ENCODE assay signal across 23 cellular contexts in the genomic region with DNA sequence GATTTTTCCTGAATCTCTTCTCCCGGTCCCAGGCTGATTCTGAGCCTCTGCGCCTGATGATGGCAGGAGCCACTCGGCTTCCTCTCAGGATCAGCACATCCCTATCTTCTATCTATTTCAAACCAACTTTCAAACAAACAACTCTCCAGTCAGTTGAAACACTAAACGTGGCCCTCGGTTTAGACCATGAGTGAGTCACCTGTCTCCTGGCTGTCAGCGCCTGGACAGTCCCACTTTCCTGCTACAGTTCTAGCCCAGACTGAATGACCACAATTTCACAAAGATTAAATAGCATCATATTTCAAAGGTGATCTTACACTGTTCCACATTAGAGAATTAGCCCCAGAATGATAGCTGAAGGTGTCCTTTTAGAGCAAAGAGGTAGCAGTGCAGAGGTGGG. TPM values are rescaled to one million over a fixed set of nuclear protein-coding genes. Genes with fewer than 3 reads are reported as not detected.
A peak's percentile ranks its signal among the peaks of the same experiment; 100 is the strongest.
DNase-seq lines count a peak whose midpoint lies in the region; ATAC-seq, FAIRE-seq and TF ChIP-seq lines count a peak whose summit lies in the region.
"Had no signal": no experiment of that assay in that cellular context is flagged by ENCODE, and none has a peak within 500 bp of the region (broad histone marks: within the 10 kb centered on the region; RNA-seq: fewer than 3 reads in every experiment).

No MANE protein-coding gene starts in this region.

- no peak for TF ChIP-seq RAD21 in HepG2 (CRISPR knock-in tag; IDR thresholded peaks at IDR 0.05)

- H3K9me3 ChIP-seq in HepG2 (ENCODE audit: low read length) (no peaks in the 10 kb centered on the region), right lobe of liver (no peaks in the 10 kb centered on the region), RWPE2 (ENCODE audit: severe bottlenecking) (no peaks in the 10 kb centered on the region)
- H3K9me3 ChIP-seq: A549, BE2C had no signal

- intact Hi-C loops in HepG2 (cut with micrococcal nuclease; ENCODE audit: unreplicated experiment) (loop anchor here (10.0 kb wide), 1 partner anchor 437 kb away; no protein-coding TSS in a partner anchor), right lobe of liver (cut with DNase I) (no loop called here)

- H3K4me3 Mint-ChIP-seq in glutamatergic neuron (ENCODE audit: unreplicated experiment), result peak overlapping the region; percentile 14
- no peak overlapping the region for H3K4me3 Mint-ChIP-seq in type B pancreatic cell
- H3K4me3 Mint-ChIP-seq: CD4-positive, alpha-beta memory T cell had no signal

- H3K27me3 Mint-ChIP-seq in glutamatergic neuron (ENCODE audit: unreplicated experiment) (peaks cover 13% of the 10 kb centered on the region), type B pancreatic cell (peaks cover 10% of the 10 kb centered on the region)
- H3K27me3 Mint-ChIP-seq: CD4-positive, alpha-beta memory T cell had no signal

- H3K4me3 ChIP-seq in HepG2 (replicated peaks in 1 of 3; ENCODE audit: insufficient read depth in 1 of 3, low read depth in 2 of 3, low read length in 3 of 3) (no peak overlapping the region), right lobe of liver (no peak overlapping the region), RWPE2 (ENCODE audit: severe bottlenecking) (no peak overlapping the region)
- H3K4me3 ChIP-seq: A549, GM12878, GM23248 had no signal

- no peak overlapping the region for H3K27ac ChIP-seq in HepG2 (ENCODE audit: extremely low read length, insufficient read depth, low read length)
- H3K27ac ChIP-seq in right lobe of liver, result no peak overlapping the region
- H3K27ac ChIP-seq in RWPE2 (ENCODE audit: poor library complexity, severe bottlenecking), result no peak overlapping the region
- H3K27ac ChIP-seq: A549, C4-2B, GM23248 had no signal

- H3K36me3 Mint-ChIP-seq in glutamatergic neuron (ENCODE audit: unreplicated experiment) (no peaks in the 10 kb centered on the region), type B pancreatic cell (no peaks in the 10 kb centered on the region)
- H3K36me3 Mint-ChIP-seq: CD4-positive, alpha-beta memory T cell had no signal

- no peak for FAIRE-seq in HepG2 (lab: Jason Lieb, UNC)
- FAIRE-seq: A549, D721Med, GM12878, GM18507, H54 had no signal

- H4K20me1 ChIP-seq in HepG2 (ENCODE audit: insufficient read depth, low read length), result no peaks in the 10 kb centered on the region

- TF ChIP-seq POLR2A in HepG2 (IDR thresholded peaks at IDR 0.05; ENCODE audit: insufficient read depth in 1 of 2, low read depth in 2 of 2, low read length in 2 of 2) (no peak), right lobe of liver (IDR thresholded peaks at IDR 0.05) (no peak)

- in situ Hi-C loops in HepG2 (cut with HindIII; ENCODE audit: extremely low pct_ligation_motif_present, low pct_unique_long_range_greater_than_20kb), result no loop called here

- H3K27me3 ChIP-seq in HepG2 (ENCODE audit: control insufficient read depth in 1 of 2, insufficient read depth in 2 of 2, low read length in 2 of 2) (peaks cover 15 to 68% of the 10 kb centered on the region in 2 experiments), right lobe of liver (no peaks in the 10 kb centered on the region), RWPE2 (ENCODE audit: insufficient read depth, poor library complexity, severe bottlenecking) (peaks cover 21% of the 10 kb centered on the region)
- H3K27me3 ChIP-seq: BE2C had no signal

- no peak overlapping the region for H2AFZ ChIP-seq in HepG2 (ENCODE audit: low read length)
- H2AFZ ChIP-seq: GM23248 had no signal

- no peaks in the 10 kb centered on the region for H3K79me2 ChIP-seq in HepG2 (ENCODE audit: insufficient read depth, low read length)

- H3K36me3 ChIP-seq in HepG2 (replicated peaks in 1 of 2; ENCODE audit: control insufficient read depth in 1 of 2, insufficient read depth in 2 of 2, low read length in 2 of 2) (no peaks in the 10 kb centered on the region), right lobe of liver (no peaks in the 10 kb centered on the region), RWPE2 (ENCODE audit: low read depth) (no peaks in the 10 kb centered on the region)
- H3K36me3 ChIP-seq: BE2C had no signal

- POLR2A ChIA-PET in HepG2 (lab: Yijun Ruan, JAX), result no interaction called here

- DNase-seq in HepG2 (ENCODE audit: low spot score) (no peak), right lobe of liver (no peak), RWPE2 (ENCODE audit: low spot score) (peak; percentile 24), glutamatergic neuron (peak; percentile 2), type B pancreatic cell (ENCODE audit: extremely low spot score, unreplicated experiment) (no peak)
- DNase-seq in activated naive CD4-positive, alpha-beta T cell (lab: John Stamatoyannopoulos, UW), result no peak
- DNase-seq: BE2C; CD4-positive, alpha-beta memory T cell; COR-L47; DMS153; GM23248; IMR-90 had no signal

- 22% methylated on average over 6 of the region's 6 CpGs for WGBS in HepG2 (ENCODE audit: low lambda C conversion rate)
- WGBS in right lobe of liver (ENCODE audit: insufficient coverage, low coverage, low lambda C conversion rate, missing lambda C conversion rate), result 68% methylated on average over 5 of the region's 6 CpGs

- CTCF ChIA-PET in HepG2 (lab: Yijun Ruan, JAX; ENCODE audit: low intra/inter-chr PET ratio, low total read pairs), result no interaction called here

- H3K4me1 ChIP-seq in HepG2 (ENCODE audit: insufficient read depth, low read length), result peaks cover 16% of the 10 kb centered on the region
- no peaks in the 10 kb centered on the region for H3K4me1 ChIP-seq in right lobe of liver
- no peaks in the 10 kb centered on the region for H3K4me1 ChIP-seq in RWPE2 (ENCODE audit: insufficient read depth, poor library complexity, severe bottlenecking)
- H3K4me1 ChIP-seq: A549 had no signal

- no peak overlapping the region for H3K27ac Mint-ChIP-seq in glutamatergic neuron (ENCODE audit: unreplicated experiment)
- H3K27ac Mint-ChIP-seq in type B pancreatic cell, result peak overlapping the region; percentile 34
- H3K27ac Mint-ChIP-seq: CD4-positive, alpha-beta memory T cell had no signal

- no TSS peak for BruUV-seq in HepG2 (replicated peaks; lab: Mats Ljungman, UMichigan)

- TF ChIP-seq EP300 in HepG2 (IDR thresholded peaks at IDR 0.05; ENCODE audit: low read depth in 2 of 2, low read length in 2 of 2), result no peak
- TF ChIP-seq EP300 in HepG2 (CRISPR knock-in tag; IDR thresholded peaks at IDR 0.05; ENCODE audit: borderline replicate concordance), result no peak

- peaks cover 6% of the 10 kb centered on the region for H3K9me3 Mint-ChIP-seq in glutamatergic neuron (ENCODE audit: unreplicated experiment)
- H3K9me3 Mint-ChIP-seq in type B pancreatic cell, result no peaks in the 10 kb centered on the region
- H3K9me3 Mint-ChIP-seq: CD4-positive, alpha-beta memory T cell had no signal

- H3K4me1 Mint-ChIP-seq in glutamatergic neuron (ENCODE audit: low read depth, unreplicated experiment) (peaks cover 2% of the 10 kb centered on the region), type B pancreatic cell (ENCODE audit: unreplicated experiment) (peaks cover 10% of the 10 kb centered on the region)
- H3K4me1 Mint-ChIP-seq: CD4-positive, alpha-beta memory T cell had no signal

- H3K9ac ChIP-seq in HepG2 (ENCODE audit: insufficient read depth, low read depth, low read length), result no peak overlapping the region
- H3K9ac ChIP-seq: GM23248 had no signal

- TF ChIP-seq CTCF in HepG2 (CRISPR knock-in tag; IDR thresholded peaks at IDR 0.05) (no peak), right lobe of liver (IDR thresholded peaks at IDR 0.05) (no peak), RWPE2 (IDR thresholded peaks at IDR 0.05; ENCODE audit: poor library complexity, severe bottlenecking) (no peak), glutamatergic neuron (IDR thresholded peaks at IDR 0.05; ENCODE audit: partially characterized antibody, unreplicated experiment) (no peak), type B pancreatic cell (conservative IDR thresholded peaks at IDR 0.05) (no peak)

- ATAC-seq in HepG2 (no peak), right lobe of liver (no peak), RWPE2 (ENCODE audit: low read depth) (no peak), GM21737 (IDR thresholded peaks at IDR 0.05; ENCODE audit: unreplicated experiment) (no peak), HG03460 (IDR thresholded peaks at IDR 0.05; ENCODE audit: unreplicated experiment) (no peak)
- ATAC-seq: A549, GM12878, HCT116 had no signal

- H3K4me2 ChIP-seq in HepG2 (ENCODE audit: low read depth, low read length), result no peak overlapping the region
- H3K4me2 ChIP-seq: A549 had no signal

RNA-seq across cellular contexts. Expression of gene SLC6A19, which starts 6.2 kb away (rescaled TPM):
- total RNA-seq in HepG2 (2016; rRNA removed; fragmentation: Illumina TruSeq; extraction: Trizol) (0.02 TPM in 1 of 2 replicates, not detected in the other), right lobe of liver (under 1 TPM; 0.12 to 0.93 (median 0.41) TPM), glutamatergic neuron (ENCODE audit: unreplicated experiment) (not detected), type B pancreatic cell (ENCODE audit: low replicate concordance) (12.6 and 22.2 TPM in 2 replicates)
- not detected in 2 replicates for total RNA-seq in HepG2 (2016; cell fraction: cytosol; rRNA removed; fragmentation: Illumina TruSeq; extraction: Trizol; ENCODE audit: low read depth)
- total RNA-seq in HepG2 (2016; cell fraction: insoluble cytoplasmic fraction; rRNA removed; fragmentation: Illumina TruSeq; extraction: Trizol), result 0.06 TPM in 1 of 2 replicates, not detected in the other
- not detected in 2 replicates for total RNA-seq in HepG2 (2016; cell fraction: membrane; rRNA removed; fragmentation: Illumina TruSeq; extraction: Trizol)
- not detected in 2 replicates for total RNA-seq in HepG2 (2016; cell fraction: nucleus; rRNA removed; fragmentation: Illumina TruSeq; extraction: Trizol)
- polyA plus RNA-seq in HepG2 (2011; rRNA removed), result 0.01 TPM in 1 of 2 replicates, not detected in the other
- polyA plus RNA-seq in HepG2 (2011; cell fraction: cytosol; rRNA removed), result 0.01 TPM in 1 of 2 replicates, not detected in the other
- polyA plus RNA-seq in HepG2 (2011; cell fraction: nucleus; rRNA removed), result 0.06 and 0.07 TPM in 2 replicates
- polyA plus RNA-seq in HepG2 (2012), result not detected in 2 replicates
- not detected in 2 replicates for polyA plus RNA-seq in HepG2 (2016; cell fraction: cytosol; fragmentation: Illumina TruSeq; extraction: Trizol; ENCODE audit: low read depth)
- polyA plus RNA-seq in HepG2 (2016; cell fraction: insoluble cytoplasmic fraction; fragmentation: Illumina TruSeq; extraction: Trizol; ENCODE audit: low read depth), result not detected in 2 replicates
- polyA plus RNA-seq in HepG2 (2016; cell fraction: membrane; fragmentation: Illumina TruSeq; extraction: Trizol; ENCODE audit: low read depth), result not detected in 2 replicates
- 0.08 TPM in 1 of 2 replicates, not detected in the other for polyA plus RNA-seq in HepG2 (2016; cell fraction: nucleus; fragmentation: Illumina TruSeq; extraction: Trizol; ENCODE audit: insufficient read depth, low read depth)
- 0.02 and 0.12 TPM in 2 replicates for polyA minus RNA-seq in HepG2 (2011; rRNA and poly(A)+ RNA removed; ENCODE audit: low replicate concordance)
- 0.09 TPM in 1 of 2 replicates, not detected in the other for polyA minus RNA-seq in HepG2 (2011; cell fraction: cytosol; rRNA and poly(A)+ RNA removed)
- polyA minus RNA-seq in HepG2 (2011; cell fraction: nucleus; rRNA and poly(A)+ RNA removed), result not detected in 2 replicates
- total RNA-seq: CD4-positive, alpha-beta memory T cell; GM23248; IMR-90 had no signal
- polyA plus RNA-seq: AG04450; CD4-positive, alpha-beta memory T cell; GM23248; IMR-90 had no signal

RNA-seq across cellular contexts. Expression of gene SLC6A18, which starts 17.6 kb away (rescaled TPM):
- total RNA-seq in HepG2 (2016; rRNA removed; fragmentation: Illumina TruSeq; extraction: Trizol), result not detected in 2 replicates
- not detected in 2 replicates for total RNA-seq in HepG2 (2016; cell fraction: cytosol; rRNA removed; fragmentation: Illumina TruSeq; extraction: Trizol; ENCODE audit: low read depth)
- not detected in 2 replicates for total RNA-seq in HepG2 (2016; cell fraction: insoluble cytoplasmic fraction; rRNA removed; fragmentation: Illumina TruSeq; extraction: Trizol)
- not detected in 2 replicates for total RNA-seq in HepG2 (2016; cell fraction: membrane; rRNA removed; fragmentation: Illumina TruSeq; extraction: Trizol)
- total RNA-seq in HepG2 (2016; cell fraction: nucleus; rRNA removed; fragmentation: Illumina TruSeq; extraction: Trizol), result not detected in 2 replicates
- polyA plus RNA-seq in HepG2 (2011; rRNA removed), result not detected in 2 replicates
- polyA plus RNA-seq in HepG2 (2011; cell fraction: cytosol; rRNA removed), result not detected in 2 replicates
- not detected in 2 replicates for polyA plus RNA-seq in HepG2 (2011; cell fraction: nucleus; rRNA removed)
- not detected in 2 replicates for polyA plus RNA-seq in HepG2 (2012)
- not detected in 2 replicates for polyA plus RNA-seq in HepG2 (2016; cell fraction: cytosol; fragmentation: Illumina TruSeq; extraction: Trizol; ENCODE audit: low read depth)
- polyA plus RNA-seq in HepG2 (2016; cell fraction: insoluble cytoplasmic fraction; fragmentation: Illumina TruSeq; extraction: Trizol; ENCODE audit: low read depth), result not detected in 2 replicates
- polyA plus RNA-seq in HepG2 (2016; cell fraction: membrane; fragmentation: Illumina TruSeq; extraction: Trizol; ENCODE audit: low read depth), result not detected in 2 replicates
- polyA plus RNA-seq in HepG2 (2016; cell fraction: nucleus; fragmentation: Illumina TruSeq; extraction: Trizol; ENCODE audit: insufficient read depth, low read depth), result not detected in 2 replicates
- polyA minus RNA-seq in HepG2 (2011; rRNA and poly(A)+ RNA removed; ENCODE audit: low replicate concordance), result not detected in 2 replicates
- polyA minus RNA-seq in HepG2 (2011; cell fraction: cytosol; rRNA and poly(A)+ RNA removed), result not detected in 2 replicates
- polyA minus RNA-seq in HepG2 (2011; cell fraction: nucleus; rRNA and poly(A)+ RNA removed), result not detected in 2 replicates
- total RNA-seq in right lobe of liver, result not detected
- total RNA-seq in glutamatergic neuron (ENCODE audit: unreplicated experiment), result not detected
- 0.41 and 0.48 TPM in 2 replicates for total RNA-seq in type B pancreatic cell (ENCODE audit: low replicate concordance)
- total RNA-seq: CD4-positive, alpha-beta memory T cell; G401; GM12878; GM23248; IMR-90 had no signal
- polyA plus RNA-seq: A549; AG04450; CD4-positive, alpha-beta memory T cell; GM12878; GM23248; IMR-90 had no signal

Comparison
In these comparisons a context has a peak if more than half of its experiments do, and no peak if none do; other contexts are left out.
1. DNase-seq: peak in RWPE2 (single experiment) and glutamatergic neuron (single experiment); none in HepG2 (single experiment), right lobe of liver (0 of 3), type B pancreatic cell (single experiment) and activated naive CD4-positive, alpha-beta T cell (0 of 4).